In the genomic region with DNA sequence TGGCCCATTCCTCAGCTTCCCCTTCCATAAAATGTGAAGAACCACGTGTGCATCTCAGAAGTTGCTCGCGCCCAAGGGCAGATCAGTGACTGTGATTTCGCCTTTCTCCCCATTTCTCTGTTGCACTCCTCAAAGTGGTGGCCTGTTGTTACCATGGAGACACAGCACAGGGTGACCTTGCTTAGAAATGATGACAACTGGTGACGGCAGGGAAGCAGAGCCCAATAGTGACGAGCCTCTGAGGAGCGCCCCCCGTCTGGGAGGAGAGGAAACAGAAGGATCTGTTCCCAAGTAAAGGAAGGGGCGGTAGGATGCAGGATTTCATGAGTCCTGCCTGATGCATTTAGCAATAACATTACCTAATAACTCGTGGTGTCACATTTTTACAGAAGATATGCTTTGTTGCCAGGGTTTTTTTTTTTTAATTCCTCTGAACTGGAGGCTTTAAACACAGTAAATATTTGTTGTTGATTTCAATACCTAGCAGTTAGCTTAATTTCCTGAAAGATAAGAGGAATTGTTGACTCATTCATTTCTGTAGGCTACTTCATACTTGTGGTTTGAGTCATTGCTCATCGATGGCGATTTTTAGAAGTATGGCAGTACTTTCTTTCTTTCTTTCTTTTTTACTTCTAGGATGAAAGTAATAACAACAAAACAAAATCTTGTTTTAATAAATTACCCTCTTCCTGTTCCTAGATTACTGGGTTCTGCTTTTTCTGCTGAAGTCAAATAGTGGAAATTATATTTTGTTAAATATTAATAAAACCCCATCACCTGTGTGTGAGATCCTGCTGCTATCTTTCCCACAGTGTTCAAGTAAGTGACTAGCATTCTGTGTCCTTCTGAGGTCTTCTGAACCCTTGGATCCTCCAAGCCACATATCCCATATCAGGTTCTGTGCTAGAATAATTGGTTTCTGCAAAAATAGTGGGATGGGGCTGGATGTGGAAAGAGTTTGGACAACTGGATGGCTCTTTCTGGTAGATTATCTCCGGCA, we compare ENCODE assay signal across 8 cellular contexts. TPM values are rescaled to one million over a fixed set of nuclear protein-coding genes. Genes with fewer than 3 reads are reported as not detected.
DNase-seq lines count a peak whose midpoint lies in the region; ATAC-seq, FAIRE-seq and TF ChIP-seq lines count a peak whose summit lies in the region.

No MANE protein-coding gene starts in this region.

- H3K9me3 ChIP-seq in adipocyte (ENCODE audit: control insufficient read depth, low read length) (no peaks in the 10 kb centered on the region), right atrium auricular region (no peaks in the 10 kb centered on the region)

- H3K4me1 ChIP-seq in adipocyte (ENCODE audit: control insufficient read depth, insufficient read depth, low read length) (peaks cover 79% of the 10 kb centered on the region), right atrium auricular region (peaks cover 0 to 91% of the 10 kb centered on the region in 2 donors)

- peak overlapping the region; percentile 63 for H3K4me3 ChIP-seq in adipocyte (ENCODE audit: low read length)
- H3K4me3 ChIP-seq in right atrium auricular region, result no peak overlapping the region

- peak overlapping the region; percentile 70 to 75 for H3K27ac ChIP-seq in right atrium auricular region

- TF ChIP-seq CTCF in GM10266 (IDR thresholded peaks at IDR 0.05; ENCODE audit: control insufficient read depth, insufficient read depth, low read depth, missing control alignments) (no peak), right atrium auricular region (IDR thresholded peaks at IDR 0.05) (no peak)

- DNase-seq in GM10266 (ENCODE audit: extremely low spot score), result peak; percentile 59
- DNase-seq in adipocyte (ENCODE audit: low read depth), result peak; percentile 85
- DNase-seq in right atrium auricular region (ENCODE audit: low spot score), result peak; percentile 94
- no peak for DNase-seq in frontal cortex (ENCODE audit: low spot score in 2 of 2)

- H3K27me3 ChIP-seq in adipocyte (replicated peaks; ENCODE audit: control insufficient read depth, insufficient read depth, low read length) (no peaks in the 10 kb centered on the region), right atrium auricular region (no peaks in the 10 kb centered on the region)

- H3K9me3 Mint-ChIP-seq in stimulated activated memory B cell treated with anti-CD40 and anti-IgM and Interleukin-4, amounts not matched to agents 10 μg/mL and 1 μg/mL and 100 μg/mL, for 72 hours, result no peaks in the 10 kb centered on the region

- peak overlapping the region; percentile 75 for H3K9ac ChIP-seq in adipocyte (ENCODE audit: low read length)

- no peaks in the 10 kb centered on the region for H3K27me3 Mint-ChIP-seq in stimulated activated memory B cell treated with anti-CD40 and anti-IgM and Interleukin-4, amounts not matched to agents 10 μg/mL and 1 μg/mL and 100 μg/mL, for 72 hours

- peak overlapping the region; percentile 14 for H3K27ac Mint-ChIP-seq in stimulated activated memory B cell treated with anti-CD40 and anti-IgM and Interleukin-4, amounts not matched to agents 10 μg/mL and 1 μg/mL and 100 μg/mL, for 72 hours

- H3K4me1 Mint-ChIP-seq in stimulated activated memory B cell treated with anti-CD40 and anti-IgM and Interleukin-4, amounts not matched to agents 10 μg/mL and 1 μg/mL and 100 μg/mL, for 72 hours, result peaks cover 72% of the 10 kb centered on the region

- ATAC-seq in GM21526 (IDR thresholded peaks at IDR 0.05; ENCODE audit: low FRiP score, unreplicated experiment), result peak; percentile 65
- peak; percentile 84 for ATAC-seq in HG03575 (IDR thresholded peaks at IDR 0.05; ENCODE audit: extremely low read depth, insufficient number of reproducible peaks, low FRiP score, unreplicated experiment)
- peak; percentile 49 for ATAC-seq in stimulated activated memory B cell treated with anti-CD40 and anti-IgM and Interleukin-4, amounts not matched to agents 10 μg/mL and 1 μg/mL and 100 μg/mL, for 72 hours
- no peak for ATAC-seq in GM19023 (IDR thresholded peaks at IDR 0.05; ENCODE audit: unreplicated experiment)

- H3K36me3 ChIP-seq in adipocyte (ENCODE audit: control insufficient read depth, insufficient read depth, low read length, severe bottlenecking) (no peaks in the 10 kb centered on the region), right atrium auricular region (no peaks in the 10 kb centered on the region)

- H3K36me3 Mint-ChIP-seq in stimulated activated memory B cell treated with anti-CD40 and anti-IgM and Interleukin-4, amounts not matched to agents 10 μg/mL and 1 μg/mL and 100 μg/mL, for 72 hours, result peaks cover 21% of the 10 kb centered on the region

- FAIRE-seq in frontal cortex (lab: Jason Lieb, UNC), result no peak

- no peak overlapping the region for H3K4me3 Mint-ChIP-seq in stimulated activated memory B cell treated with anti-CD40 and anti-IgM and Interleukin-4, amounts not matched to agents 10 μg/mL and 1 μg/mL and 100 μg/mL, for 72 hours

RNA-seq across cellular contexts. Expression of a gene that starts 36.0 kb away (rescaled TPM):
- total RNA-seq in right atrium auricular region, result 10 to 100 TPM; 62.0 to 81.6 TPM
- total RNA-seq in frontal cortex, result 26.5 TPM

Comparison
In these comparisons a context has a peak if more than half of its experiments do, and no peak if none do; other contexts are left out.
1. DNase-seq: peak in GM10266 (single experiment), adipocyte (single experiment) and right atrium auricular region (single experiment); none in frontal cortex (0 of 2).